8 cellular contexts compared by ENCODE assay signal in the genomic region with DNA sequence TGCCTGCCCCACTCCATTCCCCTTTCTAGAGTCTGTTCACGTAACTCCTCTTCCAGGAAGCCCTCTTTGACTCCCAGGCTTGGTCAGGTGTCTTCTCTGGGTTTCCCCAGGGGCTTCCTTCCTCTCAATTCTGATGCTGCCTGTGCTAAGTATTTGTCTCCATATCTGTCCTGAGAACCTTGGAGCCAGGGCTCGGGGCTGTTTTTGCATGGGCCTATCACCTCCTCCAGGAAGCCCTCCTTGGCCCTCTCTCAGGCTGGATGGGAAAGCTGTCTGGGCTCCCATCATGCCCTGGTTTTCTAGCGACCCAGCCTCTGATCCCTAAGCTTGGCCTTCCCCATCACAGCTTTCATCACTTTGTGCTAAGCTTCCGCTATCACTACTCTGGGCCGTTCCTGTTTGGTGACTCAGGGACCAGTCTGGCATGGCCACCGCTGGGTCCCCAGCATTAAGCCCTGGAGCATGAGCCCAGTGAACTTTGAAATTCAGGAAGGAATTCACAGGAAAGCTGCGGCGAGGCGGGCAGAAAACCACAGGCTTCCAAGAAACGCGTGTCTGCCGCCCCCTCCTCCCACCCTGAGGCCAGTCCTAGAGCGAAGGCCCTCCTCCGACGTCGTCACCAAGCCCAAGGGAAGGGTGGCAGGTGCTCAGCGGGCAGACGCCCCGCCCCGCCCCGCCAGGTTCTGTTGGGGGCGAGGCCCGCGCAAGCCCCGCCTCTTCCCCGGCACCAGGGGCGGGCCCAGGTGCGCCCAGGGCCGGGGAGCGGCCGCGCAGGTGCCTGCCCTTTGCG. TPM values are rescaled to one million over a fixed set of nuclear protein-coding genes. Genes with fewer than 3 reads are reported as not detected.
A peak's percentile ranks its signal among the peaks of the same experiment; 100 is the strongest.
DNase-seq lines count a peak whose midpoint lies in the region; ATAC-seq, FAIRE-seq and TF ChIP-seq lines count a peak whose summit lies in the region.

No MANE protein-coding gene starts in this region.

- no peak for FAIRE-seq in astrocyte (lab: Jason Lieb, UNC)
- FAIRE-seq in D721Med (lab: Jason Lieb, UNC), result no peak

- TF ChIP-seq POLR2A in spleen (IDR thresholded peaks at IDR 0.05), result no peak

- 7% methylated on average over 33 of the region's 33 CpGs for WGBS in HUES64
- 4 to 12% (median 7%) methylated on average over 17 to 33 of the region's 33 CpGs for WGBS in spleen, 5 donors

- H3K27ac ChIP-seq in HUES64 (ENCODE audit: low read depth, low read length) (peak overlapping the region; percentile 96; the same call in 1 of the 2 replicates), astrocyte (ENCODE audit: low read depth, low read length) (no peak overlapping the region), spleen (peak overlapping the region; percentile 81 to 90 (median 88))

- H3K4me3 ChIP-seq in HUES64 (ENCODE audit: low read length), result peak overlapping the region; percentile 86
- H3K4me3 ChIP-seq in astrocyte (ENCODE audit: insufficient read depth, low read depth, low read length), result peak overlapping the region; percentile 58
- H3K4me3 ChIP-seq in iPS-18c (ENCODE audit: insufficient read depth, low read depth, low read length), result peak overlapping the region; percentile 95
- H3K4me3 ChIP-seq in spleen, result peak overlapping the region; percentile 41 to 77 (median 70)

- H4K20me1 ChIP-seq in astrocyte (ENCODE audit: insufficient read depth, low read length), result no peaks in the 10 kb centered on the region

- H3K9me3 ChIP-seq in HUES64 (ENCODE audit: insufficient read depth, low read depth, low read length), result no peaks in the 10 kb centered on the region
- H3K9me3 ChIP-seq in astrocyte (ENCODE audit: insufficient read depth, low read depth, low read length), result no peaks in the 10 kb centered on the region
- no peaks in the 10 kb centered on the region for H3K9me3 ChIP-seq in iPS-18c (ENCODE audit: control insufficient read depth, insufficient read depth, low read length)
- H3K9me3 ChIP-seq in spleen, result no peaks in the 10 kb centered on the region

- DNase-seq in GDM1 (lab: John Stamatoyannopoulos, UW) (peak; percentile 72), T follicular helper cell (ENCODE audit: low read depth) (peak; percentile 62), astrocyte (ENCODE audit: low read depth) (peak; percentile 54), spleen (no peak), D721Med (ENCODE audit: insufficient read length, low spot score) (no peak)

- H3K79me2 ChIP-seq in astrocyte (ENCODE audit: insufficient read depth, low read length), result no peaks in the 10 kb centered on the region

- no peak for ATAC-seq in HG02678 (IDR thresholded peaks at IDR 0.05; ENCODE audit: unreplicated experiment)

- peaks cover 39% of the 10 kb centered on the region for H3K4me1 Mint-ChIP-seq in astrocyte (ENCODE audit: low read depth, unreplicated experiment)

- H3K4me1 ChIP-seq in HUES64 (ENCODE audit: insufficient read depth, low read length) (peaks cover 32% of the 10 kb centered on the region), astrocyte (ENCODE audit: insufficient read depth, low read length) (peaks cover 23% of the 10 kb centered on the region), spleen (peaks cover 0 to 59% (median 41%) of the 10 kb centered on the region in 6 donors)

- intact Hi-C loops in spleen (cut with DNase I; ENCODE audit: low total_unique reads), result no loop called here

- H3K4me2 ChIP-seq in astrocyte (ENCODE audit: low read length), result peak overlapping the region; percentile 91

- H2AFZ ChIP-seq in astrocyte (ENCODE audit: low read depth, low read length), result peak overlapping the region; percentile 85

- TF ChIP-seq CTCF in astrocyte (IDR thresholded peaks at IDR 0.05; ENCODE audit: insufficient read depth, low read depth, low read length), result no peak
- TF ChIP-seq CTCF in spleen (IDR thresholded peaks at IDR 0.05 in 8 of 11, conservative IDR thresholded peaks at IDR 0.05 in 3 of 11), result no peak
- no peak for TF ChIP-seq CTCF in D721Med (IDR thresholded peaks at IDR 0.05; ENCODE audit: insufficient read depth, missing control alignments)

- no peaks in the 10 kb centered on the region for H3K27me3 Mint-ChIP-seq in astrocyte (ENCODE audit: low read depth, unreplicated experiment)

- H3K36me3 ChIP-seq in HUES64 (ENCODE audit: insufficient read depth, low read length) (no peaks in the 10 kb centered on the region), astrocyte (ENCODE audit: insufficient read depth, low read length) (no peaks in the 10 kb centered on the region), spleen (no peaks in the 10 kb centered on the region)

- no peaks in the 10 kb centered on the region for H3K27me3 ChIP-seq in HUES64 (ENCODE audit: insufficient read depth, low read length)
- H3K27me3 ChIP-seq in astrocyte (ENCODE audit: insufficient read depth, low read length), result no peaks in the 10 kb centered on the region
- peaks cover 0 to 12% (median 0%) of the 10 kb centered on the region in 7 donors for H3K27me3 ChIP-seq in spleen (replicated peaks in 1 of 7)

- peak overlapping the region; percentile 86 for H3K4me3 Mint-ChIP-seq in astrocyte (ENCODE audit: unreplicated experiment)

- H3K9me3 Mint-ChIP-seq in astrocyte (ENCODE audit: unreplicated experiment), result no peaks in the 10 kb centered on the region

- H3K27ac Mint-ChIP-seq in astrocyte (ENCODE audit: unreplicated experiment), result peak overlapping the region; percentile 80

- H3K9ac ChIP-seq in HUES64 (ENCODE audit: low read depth, low read length), result peak overlapping the region; percentile 83
- H3K9ac ChIP-seq in astrocyte (ENCODE audit: low read length), result peak overlapping the region; percentile 51

- H3K36me3 Mint-ChIP-seq in astrocyte (ENCODE audit: low read depth, unreplicated experiment), result peaks cover 4% of the 10 kb centered on the region

RNA-seq across cellular contexts. Expression of gene SPINT2, which starts 0.5 kb away (rescaled TPM):
- polyA plus RNA-seq in HUES64 (2013, experiment 1 of 2), result 158 TPM
- polyA plus RNA-seq in HUES64 (2013, experiment 2 of 2), result 161 TPM
- 119 and 171 TPM in 2 replicates for total RNA-seq in astrocyte
- total RNA-seq in spleen, result 10 to 100 TPM; 41.2 to 87.8 (median 59.5) TPM
- 10 to 100 TPM; 63.2 to 82.9 (median 65.6) TPM for polyA plus RNA-seq in spleen

RNA-seq across cellular contexts. Expression of gene PPP1R14A, which starts 7.7 kb away (rescaled TPM):
- 4.4 TPM for polyA plus RNA-seq in HUES64 (2013, experiment 1 of 2)
- polyA plus RNA-seq in HUES64 (2013, experiment 2 of 2), result 7.0 TPM
- total RNA-seq in astrocyte (13.4 and 18.0 TPM in 2 replicates), spleen (100 to 1,000 TPM in 2 of 7 donors, 10 to 100 TPM in 5; 26.1 to 102 (median 54.5) TPM)
- 100 to 1,000 TPM in 1 of 3 donors, 10 to 100 TPM in 2; 66.7 to 145 (median 97.2) TPM for polyA plus RNA-seq in spleen

RNA-seq across cellular contexts. Expression of gene DPF1, which starts 39.9 kb away (rescaled TPM):
- 10.9 TPM for polyA plus RNA-seq in HUES64 (2013, experiment 1 of 2)
- 7.2 TPM for polyA plus RNA-seq in HUES64 (2013, experiment 2 of 2)
- total RNA-seq in astrocyte (4.0 and 4.5 TPM in 2 replicates), spleen (not detected)
- polyA plus RNA-seq in spleen, result under 1 TPM; 0.04 to 0.06 (median 0.06) TPM

RNA-seq across cellular contexts. Expression of gene C19orf33, which starts 40.2 kb away (rescaled TPM):
- 0.95 TPM for polyA plus RNA-seq in HUES64 (2013, experiment 1 of 2)
- not detected for polyA plus RNA-seq in HUES64 (2013, experiment 2 of 2)
- total RNA-seq in astrocyte, result 4.9 and 5.8 TPM in 2 replicates
- total RNA-seq in spleen, result 1 to 10 TPM in 5 of 7 donors, not detected in 2; 3.2 to 6.1 (median 4.1) TPM
- 10 to 100 TPM; 11.0 to 53.6 (median 11.2) TPM for polyA plus RNA-seq in spleen

RNA-seq across cellular contexts. Expression of gene YIF1B, which starts 51.9 kb away (rescaled TPM):
- polyA plus RNA-seq in HUES64 (2013, experiment 1 of 2), result 71.2 TPM
- polyA plus RNA-seq in HUES64 (2013, experiment 2 of 2), result 84.3 TPM
- total RNA-seq in astrocyte, result 81.3 and 85.7 TPM in 2 replicates
- 10 to 100 TPM; 31.4 to 40.6 (median 38.4) TPM for total RNA-seq in spleen
- polyA plus RNA-seq in spleen, result 10 to 100 TPM; 41.2 to 56.7 (median 46.6) TPM

Comparison
In these comparisons a context has a peak if more than half of its experiments do, and no peak if none do; other contexts are left out.
1. DNase-seq: peak in GDM1 (single experiment), T follicular helper cell (single experiment) and astrocyte (single experiment); none in spleen (single experiment) and D721Med (single experiment).
2. Peak in every context shown above with its lines, with median percentiles within 50 percentile points of each other: H3K4me3 ChIP-seq.